In the genomic region with DNA sequence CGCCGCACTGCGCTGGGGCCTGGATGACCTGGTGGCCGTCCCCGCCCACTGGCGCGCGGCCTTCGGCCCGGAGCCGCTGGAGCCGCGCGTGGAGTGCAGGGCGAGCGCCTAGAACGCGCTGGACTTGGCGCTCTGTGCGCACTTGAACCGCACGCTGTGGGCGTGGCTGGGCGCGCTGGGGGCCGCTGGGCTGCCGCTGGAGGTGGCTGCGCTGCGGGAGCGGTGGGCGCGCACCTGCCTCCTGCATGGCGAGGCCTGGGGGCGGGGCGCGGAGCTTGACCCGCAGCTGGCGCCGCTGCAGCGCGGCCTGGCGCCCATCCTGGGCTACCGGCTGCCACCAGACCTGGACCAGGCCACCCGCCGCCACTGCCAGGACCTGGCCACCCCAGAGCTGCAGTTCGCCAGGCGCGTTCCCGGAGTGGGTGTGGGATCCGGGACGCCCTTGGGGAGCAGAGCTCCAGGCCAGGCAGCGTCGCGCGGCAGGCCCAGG, we compare ENCODE assay signal across 2 cellular contexts.
TF ChIP-seq lines count a peak whose summit lies in the region.

No MANE protein-coding gene starts in this region.

TF ChIP-seq in H1, 55 proteins besides CTCF, POLR2A, EP300 and RAD21:
- TF ChIP-seq SP2 (IDR thresholded peaks at IDR 0.05; ENCODE audit: low read length) (no peak), GABPA (IDR thresholded peaks at IDR 0.05; ENCODE audit: borderline replicate concordance, insufficient read depth, low read length) (peak; percentile 45; the same call in 1 of the 2 replicates)
- TF ChIP-seq, protein P1, sequence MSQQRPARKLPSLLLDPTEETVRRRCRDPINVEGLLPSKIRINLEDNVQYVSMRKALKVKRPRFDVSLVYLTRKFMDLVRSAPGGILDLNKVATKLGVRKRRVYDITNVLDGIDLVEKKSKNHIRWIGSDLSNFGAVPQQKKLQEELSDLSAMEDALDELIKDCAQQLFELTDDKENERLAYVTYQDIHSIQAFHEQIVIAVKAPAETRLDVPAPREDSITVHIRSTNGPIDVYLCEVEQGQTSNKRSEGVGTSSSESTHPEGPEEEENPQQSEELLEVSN (IDR thresholded peaks at IDR 0.05): 0 out of 2 replicates have a peak, but pooled peaks have one; percentile 14

TF ChIP-seq in HepG2, 621 proteins besides CTCF, POLR2A, EP300 and RAD21:
- no peak for TF ChIP-seq MBD4 (IDR thresholded peaks at IDR 0.05; ENCODE audit: borderline replicate concordance, low read length)
- TF ChIP-seq, protein P2, sequence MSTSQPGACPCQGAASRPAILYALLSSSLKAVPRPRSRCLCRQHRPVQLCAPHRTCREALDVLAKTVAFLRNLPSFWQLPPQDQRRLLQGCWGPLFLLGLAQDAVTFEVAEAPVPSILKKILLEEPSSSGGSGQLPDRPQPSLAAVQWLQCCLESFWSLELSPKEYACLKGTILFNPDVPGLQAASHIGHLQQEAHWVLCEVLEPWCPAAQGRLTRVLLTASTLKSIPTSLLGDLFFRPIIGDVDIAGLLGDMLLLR (CRISPR knock-in tag; IDR thresholded peaks at IDR 0.05): peak; percentile 43; the same call in 1 of the 2 replicates
